ENCODE assay signal across 8 cellular contexts in genomic region chr9:110255417-110256141, GRCh38. TPM values are rescaled to one million over a fixed set of nuclear protein-coding genes. Genes with fewer than 3 reads are reported as not detected.
DNase-seq lines count a peak whose midpoint lies in the region; ATAC-seq lines count a peak whose summit lies in the region.

No MANE protein-coding gene starts in this region.

- peak; percentile 26 for ATAC-seq in GM18498 (IDR thresholded peaks at IDR 0.05; ENCODE audit: unreplicated experiment)
- ATAC-seq in HG02571 (IDR thresholded peaks at IDR 0.05; ENCODE audit: unreplicated experiment): peak; percentile 14
- ATAC-seq in memory B cell (ENCODE audit: low read depth): peak; percentile 26

- H3K27me3 Mint-ChIP-seq in activated CD4-positive, alpha-beta memory T cell treated with anti-CD3 and anti-CD28 coated beads, Interleukin-2, amount 10 ng/mL, durations not matched to agents 7 days and 5 days: no peaks in the 10 kb centered on the region
- no peaks in the 10 kb centered on the region for H3K27me3 Mint-ChIP-seq in memory B cell

- H3K4me1 Mint-ChIP-seq in activated CD4-positive, alpha-beta memory T cell treated with anti-CD3 and anti-CD28 coated beads, Interleukin-2, amount 10 ng/mL, durations not matched to agents 7 days and 5 days: peaks cover 58% of the 10 kb centered on the region
- peaks cover 22% of the 10 kb centered on the region for H3K4me1 Mint-ChIP-seq in memory B cell

- no peaks in the 10 kb centered on the region for H3K9me3 ChIP-seq in ectodermal cell (ENCODE audit: control insufficient read depth, low read length)

- H3K27ac ChIP-seq in ectodermal cell (ENCODE audit: insufficient read depth, low read depth, low read length, poor library complexity, severe bottlenecking): no peak overlapping the region

- H3K9me3 Mint-ChIP-seq in activated CD4-positive, alpha-beta memory T cell treated with anti-CD3 and anti-CD28 coated beads, Interleukin-2, amount 10 ng/mL, durations not matched to agents 7 days and 5 days: no peaks in the 10 kb centered on the region
- H3K9me3 Mint-ChIP-seq in memory B cell: no peaks in the 10 kb centered on the region

- 0% methylated on average over 54 of the region's 54 CpGs for WGBS in ectodermal cell, 2 experiments

- H3K27me3 ChIP-seq in ectodermal cell (ENCODE audit: control insufficient read depth, insufficient read depth, low read length, poor library complexity, severe bottlenecking): peaks cover 8% of the 10 kb centered on the region

- H3K4me3 ChIP-seq in ectodermal cell (ENCODE audit: insufficient read depth, low read depth, low read length): peak overlapping the region; percentile 79

- DNase-seq in NCI-H1105 (lab: John Stamatoyannopoulos, UW): peak; percentile 2
- DNase-seq in activated CD4-positive, alpha-beta memory T cell treated with anti-CD3 and anti-CD28 coated beads, Interleukin-2, amount 10 ng/mL, durations not matched to agents 7 days and 5 days: peak; percentile 65
- DNase-seq in memory B cell (ENCODE audit: low spot score in 2 of 2): no peak
- peak; percentile 19 for DNase-seq in stimulated activated CD8-positive, alpha-beta memory T cell treated with anti-CD3 and anti-CD28 coated beads, Interleukin-12 subunit alpha, Interleukin-12 subunit beta, amount 100 ng/mL, for 4 hours (ENCODE audit: low read depth)
- DNase-seq in NCI-H187 (lab: John Stamatoyannopoulos, UW): no peak

- peaks cover 7% of the 10 kb centered on the region for H3K4me1 ChIP-seq in ectodermal cell (ENCODE audit: control insufficient read depth, insufficient read depth, low read length)

- CTCF ChIA-PET in activated CD4-positive, alpha-beta memory T cell treated with anti-CD3 and anti-CD28 coated beads, Interleukin-2, amount 10 ng/mL, durations not matched to agents 7 days and 5 days (lab: Charles Lee): interaction anchor here (1.2 kb wide), 1 partner anchor 815 kb away, joined by 3 read pairs; no protein-coding TSS in a partner anchor

- peaks cover 33% of the 10 kb centered on the region for H3K36me3 Mint-ChIP-seq in activated CD4-positive, alpha-beta memory T cell treated with anti-CD3 and anti-CD28 coated beads, Interleukin-2, amount 10 ng/mL, durations not matched to agents 7 days and 5 days (ENCODE audit: low read depth)
- H3K36me3 Mint-ChIP-seq in memory B cell: peaks cover under 1% of the 10 kb centered on the region

- peak overlapping the region; percentile 96 for H3K27ac Mint-ChIP-seq in activated CD4-positive, alpha-beta memory T cell treated with anti-CD3 and anti-CD28 coated beads, Interleukin-2, amount 10 ng/mL, durations not matched to agents 7 days and 5 days
- H3K27ac Mint-ChIP-seq in memory B cell: peak overlapping the region; percentile 95

- POLR2A ChIA-PET in activated CD4-positive, alpha-beta memory T cell treated with anti-CD3 and anti-CD28 coated beads, Interleukin-2, amount 10 ng/mL, durations not matched to agents 7 days and 5 days (lab: Charles Lee): interaction anchor here (1.0 to 2.5 kb wide), 11 partner anchors 9 to 1228 kb away, joined by 3 to 25 read pairs (median 4); no protein-coding TSS in a partner anchor

- H3K36me3 ChIP-seq in ectodermal cell (ENCODE audit: control insufficient read depth, insufficient read depth, low read length): no peaks in the 10 kb centered on the region

- peak overlapping the region; percentile 87 for H3K4me3 Mint-ChIP-seq in activated CD4-positive, alpha-beta memory T cell treated with anti-CD3 and anti-CD28 coated beads, Interleukin-2, amount 10 ng/mL, durations not matched to agents 7 days and 5 days
- peak overlapping the region; percentile 99 for H3K4me3 Mint-ChIP-seq in memory B cell

RNA-seq across cellular contexts. Expression of gene TXN, which starts 0.7 kb away (rescaled TPM):
- total RNA-seq in activated CD4-positive, alpha-beta memory T cell treated with anti-CD3 and anti-CD28 coated beads, Interleukin-2, amount 10 ng/mL, durations not matched to agents 7 days and 5 days: 100 to 1,000 TPM; 315 TPM
- polyA plus RNA-seq in ectodermal cell (2013, experiment 1 of 4): 181 TPM
- 168 TPM for polyA plus RNA-seq in ectodermal cell (2013, experiment 2 of 4)
- polyA plus RNA-seq in ectodermal cell (2013, experiment 3 of 4): 165 TPM
- polyA plus RNA-seq in ectodermal cell (2013, experiment 4 of 4): 172 TPM

RNA-seq across cellular contexts. Expression of gene C9orf152, which starts 47.6 kb away (rescaled TPM):
- not detected for total RNA-seq in activated CD4-positive, alpha-beta memory T cell treated with anti-CD3 and anti-CD28 coated beads, Interleukin-2, amount 10 ng/mL, durations not matched to agents 7 days and 5 days
- not detected for polyA plus RNA-seq in ectodermal cell (2013, experiment 1 of 4)
- not detected for polyA plus RNA-seq in ectodermal cell (2013, experiment 2 of 4)
- polyA plus RNA-seq in ectodermal cell (2013, experiment 3 of 4): not detected
- not detected for polyA plus RNA-seq in ectodermal cell (2013, experiment 4 of 4)

Comparison
In these comparisons a context has a peak if more than half of its experiments do, and no peak if none do; other contexts are left out.
1. DNase-seq: peak in NCI-H1105 (single experiment), activated CD4-positive, alpha-beta memory T cell treated with anti-CD3 and anti-CD28 coated beads, Interleukin-2, amount 10 ng/mL, durations not matched to agents 7 days and 5 days (single experiment) and stimulated activated CD8-positive, alpha-beta memory T cell treated with anti-CD3 and anti-CD28 coated beads, Interleukin-12 subunit alpha, Interleukin-12 subunit beta, amount 100 ng/mL, for 4 hours (single experiment); none in memory B cell (0 of 2) and NCI-H187 (0 of 2).
2. Peak in every context shown above with its lines, with median percentiles within 50 percentile points of each other: ATAC-seq.